ENCODE assay signal across 20 cellular contexts in the genomic region with DNA sequence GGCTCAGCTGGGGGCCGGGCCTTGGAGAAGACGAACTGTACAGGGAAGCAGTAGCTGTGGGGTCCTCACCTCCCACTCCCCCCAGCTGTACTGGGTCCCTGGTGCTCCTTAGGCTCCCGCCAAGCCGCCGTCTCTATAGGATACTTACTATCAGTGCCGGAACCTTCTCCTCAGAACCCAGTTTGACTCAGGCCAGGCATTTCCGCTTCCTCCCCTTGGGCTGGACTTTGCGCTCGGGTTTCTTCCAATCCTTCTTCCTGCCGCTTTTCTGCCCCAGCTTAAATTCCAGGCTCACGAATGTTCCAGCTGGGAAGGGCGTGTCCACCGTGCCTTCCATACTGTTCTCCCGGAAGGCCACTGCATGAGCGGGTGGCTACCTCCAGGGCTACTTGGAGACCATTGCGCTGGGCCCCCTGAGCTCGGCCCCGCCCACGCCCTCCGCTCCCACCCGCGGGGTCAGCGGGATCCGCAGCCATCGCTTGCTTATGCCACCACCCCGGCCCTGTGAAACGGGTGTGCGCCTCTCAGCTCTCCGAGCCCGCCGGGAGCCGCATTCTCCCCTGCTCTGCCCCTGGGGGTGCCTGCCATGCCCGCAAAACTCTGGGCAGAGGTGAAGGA.
DNase-seq lines count a peak whose midpoint lies in the region; ATAC-seq and TF ChIP-seq lines count a peak whose summit lies in the region.
"Had no signal": no experiment of that assay in that cellular context is flagged by ENCODE, and none has a peak within 500 bp of the region (broad histone marks: within the 10 kb centered on the region; RNA-seq: fewer than 3 reads in every experiment).

No MANE protein-coding gene starts in this region.

- WGBS in esophagus muscularis mucosa: 54% methylated on average over 23 of the region's 33 CpGs

- no peaks in the 10 kb centered on the region for H3K36me3 ChIP-seq in esophagus muscularis mucosa
- H3K36me3 ChIP-seq: BLaER1 had no signal

- H3K9me3 ChIP-seq in esophagus muscularis mucosa: peaks cover 0 to 22% (median 5%) of the 10 kb centered on the region in 4 donors

- H3K27me3 ChIP-seq in esophagus muscularis mucosa: peaks cover 0 to 10% (median 0%) of the 10 kb centered on the region in 4 donors
- H3K27me3 ChIP-seq: BLaER1 had no signal

- no peak overlapping the region for H3K4me3 ChIP-seq in esophagus muscularis mucosa
- H3K4me3 ChIP-seq: BLaER1 had no signal

- H3K27ac ChIP-seq in esophagus muscularis mucosa (replicated peaks in 1 of 4): no peak overlapping the region
- H3K27ac ChIP-seq: BLaER1 had no signal

- peak; percentile 10 for DNase-seq in NCI-H82 (lab: John Stamatoyannopoulos, UW)
- no peak for DNase-seq in NCI-H82 treated with DMSO at 0.1 percent for 48 hours (lab: John Stamatoyannopoulos, UW; ENCODE audit: unreplicated experiment)
- peak; percentile 80 for DNase-seq in NCI-H2227 (lab: John Stamatoyannopoulos, UW; ENCODE audit: unreplicated experiment)
- DNase-seq in esophagus muscularis mucosa (ENCODE audit: extremely low spot score): peak; percentile 81
- no peak for DNase-seq in globus pallidus (ENCODE audit: low spot score)
- DNase-seq in GDM1 (lab: John Stamatoyannopoulos, UW): no peak
- DNase-seq: CD4-positive, CD25-positive, alpha-beta regulatory T cell; EL; KBM-7; MV-4-11; NCI-H1105; NCI-H146; NCI-H1930; NCI-H345; NCI-H510A treated with DMSO at 0.1 percent for 48 hours; SHP77 treated with DMSO at 0.1 percent for 48 hours; SW 1271 had no signal

- no peak for TF ChIP-seq CTCF in esophagus muscularis mucosa (IDR thresholded peaks at IDR 0.05)

- ATAC-seq in HG03457 (IDR thresholded peaks at IDR 0.05; ENCODE audit: unreplicated experiment): no peak
- ATAC-seq: Panc1 had no signal

- no peaks in the 10 kb centered on the region for H3K4me1 ChIP-seq in esophagus muscularis mucosa
- H3K4me1 ChIP-seq: BLaER1 had no signal

- intact Hi-C loops in esophagus muscularis mucosa (cut with DNase I): no loop called here

- no peak for TF ChIP-seq POLR2A in esophagus muscularis mucosa (IDR thresholded peaks at IDR 0.05; ENCODE audit: low read depth)

- TF ChIP-seq EP300 in esophagus muscularis mucosa (IDR thresholded peaks at IDR 0.05): no peak

Comparison
In these comparisons a context has a peak if more than half of its experiments do, and no peak if none do; other contexts are left out.
1. DNase-seq: peak in NCI-H82 (single experiment), NCI-H2227 (single experiment) and esophagus muscularis mucosa (single experiment); none in NCI-H82 treated with DMSO at 0.1 percent for 48 hours (single experiment), globus pallidus (single experiment) and GDM1 (single experiment).